Comparison of ENCODE assay signal across 19 cellular contexts in the genomic region with DNA sequence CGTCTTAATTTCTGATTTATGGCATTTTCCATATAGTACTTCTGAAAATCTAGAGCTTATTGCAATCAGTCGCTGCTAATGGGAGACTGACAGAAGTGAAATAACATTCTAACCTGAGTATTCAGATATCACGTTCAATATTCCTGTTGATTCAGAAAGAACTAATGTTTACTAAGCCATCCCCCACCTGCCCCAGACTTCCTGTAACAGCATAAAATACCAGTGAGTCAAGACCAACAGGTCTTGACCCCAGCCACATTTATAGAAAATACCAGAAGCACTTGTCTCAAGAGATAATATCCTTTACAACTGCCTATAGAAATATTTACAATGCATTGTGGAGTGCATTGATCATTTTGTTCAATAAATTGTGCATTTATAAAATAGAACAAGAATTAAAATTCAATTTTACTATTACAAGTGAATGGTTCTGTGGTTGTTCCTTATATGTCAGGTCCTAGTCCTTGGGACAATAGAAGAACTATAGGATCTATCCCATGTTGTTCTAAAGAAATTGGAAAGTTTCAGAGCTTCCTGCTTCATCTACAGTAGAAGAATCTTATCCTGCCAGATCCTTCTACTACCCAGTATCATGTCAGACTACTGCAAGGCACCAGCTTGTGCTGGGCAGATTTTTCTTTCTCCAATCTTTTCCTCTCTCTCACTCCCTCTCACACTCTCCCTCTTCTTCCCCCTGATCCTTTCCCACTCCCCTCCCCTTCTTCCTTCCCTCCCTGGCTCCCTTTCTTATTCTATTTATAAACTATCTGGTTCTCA.
DNase-seq lines count a peak whose midpoint lies in the region; ATAC-seq, FAIRE-seq and TF ChIP-seq lines count a peak whose summit lies in the region.
"Had no signal": no experiment of that assay in that cellular context is flagged by ENCODE, and none has a peak within 500 bp of the region (broad histone marks: within the 10 kb centered on the region; RNA-seq: fewer than 3 reads in every experiment).

No MANE protein-coding gene starts in this region.

- H2AFZ ChIP-seq in osteoblast (ENCODE audit: low read length): no peak overlapping the region
- H2AFZ ChIP-seq: GM23248 had no signal

- intact Hi-C loops in activated T-helper 2 cell treated with anti-CD3 and anti-CD28 coated beads, Interferon-gamma antibody, Interleukin-2, Interleukin-4, amounts not matched to agents 10 μg/mL and 5 μg/mL and 100 μg/mL, durations not matched to agents 14 hours and 24 hours and 36 hours (cut with micrococcal nuclease): no loop called here
- intact Hi-C loops in tibial artery (cut with DNase I; ENCODE audit: low total_unique reads): no loop called here

- no peak for FAIRE-seq in bronchial epithelial cell (lab: Jason Lieb, UNC)
- FAIRE-seq: frontal cortex had no signal

- H4K20me1 ChIP-seq in osteoblast (ENCODE audit: insufficient read depth, low read length): no peaks in the 10 kb centered on the region
- H4K20me1 ChIP-seq: BLaER1 treated with 17β-estradiol and CSF1 and Interleukin-3, amounts not matched to agents 10 nM and 100 nM had no signal

- no peak overlapping the region for H3K4me2 ChIP-seq in osteoblast (ENCODE audit: insufficient read depth, low read length)
- H3K4me2 ChIP-seq: BLaER1 treated with 17β-estradiol and CSF1 and Interleukin-3, amounts not matched to agents 10 nM and 100 nM had no signal

- no peaks in the 10 kb centered on the region for H3K27me3 Mint-ChIP-seq in activated T-helper 2 cell treated with anti-CD3 and anti-CD28 coated beads, Interferon-gamma antibody, Interleukin-2, Interleukin-4, amounts not matched to agents 10 μg/mL and 5 μg/mL and 100 μg/mL, durations not matched to agents 14 hours and 24 hours and 36 hours (ENCODE audit: low read depth)
- H3K27me3 Mint-ChIP-seq: activated T-cell treated with anti-CD3 and anti-CD28 coated beads, Interleukin-2, amount 50 U/mL, for 24 hours had no signal

- no peaks in the 10 kb centered on the region for H3K4me1 ChIP-seq in osteoblast (ENCODE audit: insufficient read depth, low read length)
- peaks cover 0 to 8% (median 4%) of the 10 kb centered on the region in 4 donors for H3K4me1 ChIP-seq in tibial artery

- DNase-seq in ELR (ENCODE audit: low read depth) (peak; percentile 34), NCI-H146 treated with DMSO at 0.1 percent for 48 hours (lab: John Stamatoyannopoulos, UW; ENCODE audit: unreplicated experiment) (peak; percentile 90), bronchial epithelial cell (ENCODE audit: low read depth) (peak; percentile 79), osteoblast (ENCODE audit: insufficient read length, low spot score, missing footprints) (peak; percentile 19), tibial artery (no peak)
- DNase-seq in activated T-helper 2 cell treated with anti-CD3 and anti-CD28 coated beads, Interferon-gamma antibody, Interleukin-2, Interleukin-4, amounts not matched to agents 10 μg/mL and 5 μg/mL and 100 μg/mL, durations not matched to agents 14 hours and 24 hours and 36 hours (ENCODE audit: low spot score): no peak
- DNase-seq in stimulated activated CD4-positive, alpha-beta T cell treated with anti-CD3 and anti-CD28 coated beads, Interleukin-4, amount 100 ng/mL, for 1 hour: no peak
- DNase-seq: activated CD4-positive, alpha-beta T cell treated with anti-CD3 and anti-CD28 coated beads for 48 hours; activated T-cell treated with anti-CD3 and anti-CD28 coated beads, Interleukin-2, amount 50 U/mL, for 24 hours; dorsolateral prefrontal cortex; GF-D8; GM23248; naive thymus-derived CD4-positive, alpha-beta T cell; OCI-M1; sigmoid colon; stimulated activated naive CD8-positive, alpha-beta T cell treated with anti-CD3 and anti-CD28 coated beads, Interleukin-15, Interleukin-2, amounts not matched to agents 100 U/mL and 50 U/mL, for 24 hours had no signal

- TF ChIP-seq CTCF in bronchial epithelial cell (IDR thresholded peaks at IDR 0.05; ENCODE audit: insufficient read depth, low read length, severe bottlenecking) (no peak), osteoblast (IDR thresholded peaks at IDR 0.05; ENCODE audit: extremely low read depth, low read depth, low read length) (no peak), tibial artery (IDR thresholded peaks at IDR 0.05) (no peak)

- H3K27me3 ChIP-seq in bronchial epithelial cell (ENCODE audit: control insufficient read depth, insufficient read depth, low read length) (no peaks in the 10 kb centered on the region), osteoblast (ENCODE audit: insufficient read depth, low read length) (no peaks in the 10 kb centered on the region), tibial artery (no peaks in the 10 kb centered on the region)
- H3K27me3 ChIP-seq: BLaER1 treated with 17β-estradiol and CSF1 and Interleukin-3, amounts not matched to agents 10 nM and 100 nM; sigmoid colon had no signal

- H3K9me3 ChIP-seq in osteoblast (ENCODE audit: low read depth, low read length) (no peaks in the 10 kb centered on the region), tibial artery (no peaks in the 10 kb centered on the region)
- H3K9me3 ChIP-seq: sigmoid colon had no signal

- no peak overlapping the region for H3K4me3 Mint-ChIP-seq in activated T-helper 2 cell treated with anti-CD3 and anti-CD28 coated beads, Interferon-gamma antibody, Interleukin-2, Interleukin-4, amounts not matched to agents 10 μg/mL and 5 μg/mL and 100 μg/mL, durations not matched to agents 14 hours and 24 hours and 36 hours (ENCODE audit: low read depth)
- H3K4me3 Mint-ChIP-seq: activated T-cell treated with anti-CD3 and anti-CD28 coated beads, Interleukin-2, amount 50 U/mL, for 24 hours; naive thymus-derived CD4-positive, alpha-beta T cell had no signal

- H3K9me3 Mint-ChIP-seq in activated T-helper 2 cell treated with anti-CD3 and anti-CD28 coated beads, Interferon-gamma antibody, Interleukin-2, Interleukin-4, amounts not matched to agents 10 μg/mL and 5 μg/mL and 100 μg/mL, durations not matched to agents 14 hours and 24 hours and 36 hours: no peaks in the 10 kb centered on the region
- H3K9me3 Mint-ChIP-seq: activated T-cell treated with anti-CD3 and anti-CD28 coated beads, Interleukin-2, amount 50 U/mL, for 24 hours; naive thymus-derived CD4-positive, alpha-beta T cell had no signal

- no peaks in the 10 kb centered on the region for H3K79me2 ChIP-seq in osteoblast (ENCODE audit: insufficient read depth, low read length)

- H3K27ac ChIP-seq in osteoblast (ENCODE audit: low read depth, low read length) (no peak overlapping the region), tibial artery (no peak overlapping the region)
- H3K27ac ChIP-seq: BLaER1 treated with 17β-estradiol and CSF1 and Interleukin-3, amounts not matched to agents 10 nM and 100 nM; dorsolateral prefrontal cortex; GM23248; sigmoid colon had no signal

- no peaks in the 10 kb centered on the region for H3K36me3 ChIP-seq in bronchial epithelial cell (ENCODE audit: control insufficient read depth, insufficient read depth, low read length)
- no peaks in the 10 kb centered on the region for H3K36me3 ChIP-seq in osteoblast (ENCODE audit: insufficient read depth, low read length)
- no peaks in the 10 kb centered on the region for H3K36me3 ChIP-seq in tibial artery
- H3K36me3 ChIP-seq: BLaER1 treated with 17β-estradiol and CSF1 and Interleukin-3, amounts not matched to agents 10 nM and 100 nM; sigmoid colon had no signal

- no peaks in the 10 kb centered on the region for H3K36me3 Mint-ChIP-seq in activated T-helper 2 cell treated with anti-CD3 and anti-CD28 coated beads, Interferon-gamma antibody, Interleukin-2, Interleukin-4, amounts not matched to agents 10 μg/mL and 5 μg/mL and 100 μg/mL, durations not matched to agents 14 hours and 24 hours and 36 hours (ENCODE audit: low read depth)
- H3K36me3 Mint-ChIP-seq: naive thymus-derived CD4-positive, alpha-beta T cell had no signal

- H3K4me1 Mint-ChIP-seq in activated T-helper 2 cell treated with anti-CD3 and anti-CD28 coated beads, Interferon-gamma antibody, Interleukin-2, Interleukin-4, amounts not matched to agents 10 μg/mL and 5 μg/mL and 100 μg/mL, durations not matched to agents 14 hours and 24 hours and 36 hours (ENCODE audit: low read depth): peaks cover 5% of the 10 kb centered on the region

- no peak for ATAC-seq in HG02852 (IDR thresholded peaks at IDR 0.05; ENCODE audit: unreplicated experiment)
- ATAC-seq: naive thymus-derived CD4-positive, alpha-beta T cell; stimulated activated naive CD8-positive, alpha-beta T cell treated with anti-CD3 and anti-CD28 coated beads, Interleukin-15, Interleukin-2, amounts not matched to agents 100 U/mL and 50 U/mL, for 24 hours had no signal

- no peak overlapping the region for H3K4me3 ChIP-seq in bronchial epithelial cell (ENCODE audit: low read depth, low read length)
- no peak overlapping the region for H3K4me3 ChIP-seq in osteoblast (ENCODE audit: insufficient read depth, low read length)
- H3K4me3 ChIP-seq in tibial artery: no peak overlapping the region
- H3K4me3 ChIP-seq: BLaER1 treated with 17β-estradiol and CSF1 and Interleukin-3, amounts not matched to agents 10 nM and 100 nM; dorsolateral prefrontal cortex; GM23248; sigmoid colon had no signal

- H3K27ac Mint-ChIP-seq in activated T-helper 2 cell treated with anti-CD3 and anti-CD28 coated beads, Interferon-gamma antibody, Interleukin-2, Interleukin-4, amounts not matched to agents 10 μg/mL and 5 μg/mL and 100 μg/mL, durations not matched to agents 14 hours and 24 hours and 36 hours: no peak overlapping the region
- H3K27ac Mint-ChIP-seq: activated T-cell treated with anti-CD3 and anti-CD28 coated beads, Interleukin-2, amount 50 U/mL, for 24 hours; naive thymus-derived CD4-positive, alpha-beta T cell had no signal

Comparison
In these comparisons a context has a peak if more than half of its experiments do, and no peak if none do; other contexts are left out.
1. DNase-seq: peak in ELR (single experiment), NCI-H146 treated with DMSO at 0.1 percent for 48 hours (single experiment), bronchial epithelial cell (single experiment) and osteoblast (single experiment); none in activated T-helper 2 cell treated with anti-CD3 and anti-CD28 coated beads, Interferon-gamma antibody, Interleukin-2, Interleukin-4, amounts not matched to agents 10 μg/mL and 5 μg/mL and 100 μg/mL, durations not matched to agents 14 hours and 24 hours and 36 hours (single experiment), stimulated activated CD4-positive, alpha-beta T cell treated with anti-CD3 and anti-CD28 coated beads, Interleukin-4, amount 100 ng/mL, for 1 hour (single experiment) and tibial artery (0 of 2).